In genomic region chr1:23624440-23624839, GRCh38 we compare ENCODE assay signal across 11 cellular contexts.
DNase-seq lines count a peak whose midpoint lies in the region; ATAC-seq, FAIRE-seq and TF ChIP-seq lines count a peak whose summit lies in the region.
"Had no signal": no experiment of that assay in that cellular context is flagged by ENCODE, and none has a peak within 500 bp of the region (broad histone marks: within the 10 kb centered on the region; RNA-seq: fewer than 3 reads in every experiment).

No MANE protein-coding gene starts in this region.

- H3K4me3 Mint-ChIP-seq in activated T-helper 2 cell treated with anti-CD3 and anti-CD28 coated beads, Interferon-gamma antibody, Interleukin-2, Interleukin-4, amounts not matched to agents 10 μg/mL and 5 μg/mL and 100 μg/mL, durations not matched to agents 14 hours and 24 hours and 36 hours (ENCODE audit: low read depth), result peak overlapping the region; percentile 37

- H3K9me3 Mint-ChIP-seq in activated T-helper 2 cell treated with anti-CD3 and anti-CD28 coated beads, Interferon-gamma antibody, Interleukin-2, Interleukin-4, amounts not matched to agents 10 μg/mL and 5 μg/mL and 100 μg/mL, durations not matched to agents 14 hours and 24 hours and 36 hours, result peaks cover 5% of the 10 kb centered on the region

- H3K27ac ChIP-seq in pancreas, result no peak overlapping the region

- intact Hi-C loops in activated T-helper 2 cell treated with anti-CD3 and anti-CD28 coated beads, Interferon-gamma antibody, Interleukin-2, Interleukin-4, amounts not matched to agents 10 μg/mL and 5 μg/mL and 100 μg/mL, durations not matched to agents 14 hours and 24 hours and 36 hours (cut with micrococcal nuclease), result no loop called here
- intact Hi-C loops in pancreas (cut with DNase I), result no loop called here

- peaks cover 42% of the 10 kb centered on the region for H3K4me1 Mint-ChIP-seq in activated T-helper 2 cell treated with anti-CD3 and anti-CD28 coated beads, Interferon-gamma antibody, Interleukin-2, Interleukin-4, amounts not matched to agents 10 μg/mL and 5 μg/mL and 100 μg/mL, durations not matched to agents 14 hours and 24 hours and 36 hours (ENCODE audit: low read depth)

- H3K36me3 Mint-ChIP-seq in activated T-helper 2 cell treated with anti-CD3 and anti-CD28 coated beads, Interferon-gamma antibody, Interleukin-2, Interleukin-4, amounts not matched to agents 10 μg/mL and 5 μg/mL and 100 μg/mL, durations not matched to agents 14 hours and 24 hours and 36 hours (ENCODE audit: low read depth), result peaks cover 9% of the 10 kb centered on the region

- no peaks in the 10 kb centered on the region for H3K9me3 ChIP-seq in pancreas

- no peak for ATAC-seq in pancreas

- H3K4me1 ChIP-seq in pancreas, result peaks cover 0 to 4% (median 0%) of the 10 kb centered on the region in 3 donors

- no peaks in the 10 kb centered on the region for H3K36me3 ChIP-seq in pancreas

- FAIRE-seq in RCC 7860 (lab: Jason Lieb, UNC) (no peak), pancreas (lab: Jason Lieb, UNC) (no peak)
- FAIRE-seq: keratinocyte had no signal

- no peak for TF ChIP-seq CTCF in pancreas (IDR thresholded peaks at IDR 0.05)

- peak overlapping the region; percentile 67 for H3K27ac Mint-ChIP-seq in activated T-helper 2 cell treated with anti-CD3 and anti-CD28 coated beads, Interferon-gamma antibody, Interleukin-2, Interleukin-4, amounts not matched to agents 10 μg/mL and 5 μg/mL and 100 μg/mL, durations not matched to agents 14 hours and 24 hours and 36 hours

- H3K27me3 Mint-ChIP-seq in activated T-helper 2 cell treated with anti-CD3 and anti-CD28 coated beads, Interferon-gamma antibody, Interleukin-2, Interleukin-4, amounts not matched to agents 10 μg/mL and 5 μg/mL and 100 μg/mL, durations not matched to agents 14 hours and 24 hours and 36 hours (ENCODE audit: low read depth), result no peaks in the 10 kb centered on the region

- DNase-seq in ELR (ENCODE audit: low read depth) (peak; percentile 16), RCC 7860 (ENCODE audit: low spot score) (peak; percentile 27), foreskin melanocyte (no peak), pancreas (no peak), epidermal melanocyte (ENCODE audit: insufficient read length, low spot score) (no peak)
- DNase-seq in activated T-helper 2 cell treated with anti-CD3 and anti-CD28 coated beads, Interferon-gamma antibody, Interleukin-2, Interleukin-4, amounts not matched to agents 10 μg/mL and 5 μg/mL and 100 μg/mL, durations not matched to agents 14 hours and 24 hours and 36 hours (ENCODE audit: low spot score), result no peak
- DNase-seq in stimulated activated CD4-positive, alpha-beta T cell treated with anti-CD3 and anti-CD28 coated beads, Interleukin-4, amount 100 ng/mL, for 24 hours, result peak; percentile 64
- DNase-seq: cortex of kidney, NCI-H2029, SW 1271 had no signal

- no peak overlapping the region for H3K4me3 ChIP-seq in pancreas

- 79 to 81% methylated on average over 4 of the region's 4 CpGs for WGBS in pancreas, 2 donors

- no peaks in the 10 kb centered on the region for H3K27me3 ChIP-seq in pancreas

Comparison
In these comparisons a context has a peak if more than half of its experiments do, and no peak if none do; other contexts are left out.
1. DNase-seq: peak in ELR (single experiment), RCC 7860 (single experiment) and stimulated activated CD4-positive, alpha-beta T cell treated with anti-CD3 and anti-CD28 coated beads, Interleukin-4, amount 100 ng/mL, for 24 hours (single experiment); none in activated T-helper 2 cell treated with anti-CD3 and anti-CD28 coated beads, Interferon-gamma antibody, Interleukin-2, Interleukin-4, amounts not matched to agents 10 μg/mL and 5 μg/mL and 100 μg/mL, durations not matched to agents 14 hours and 24 hours and 36 hours (single experiment), foreskin melanocyte (single experiment), pancreas (0 of 6) and epidermal melanocyte (single experiment).